ENCODE assay signal across 21 cellular contexts in the genomic region with DNA sequence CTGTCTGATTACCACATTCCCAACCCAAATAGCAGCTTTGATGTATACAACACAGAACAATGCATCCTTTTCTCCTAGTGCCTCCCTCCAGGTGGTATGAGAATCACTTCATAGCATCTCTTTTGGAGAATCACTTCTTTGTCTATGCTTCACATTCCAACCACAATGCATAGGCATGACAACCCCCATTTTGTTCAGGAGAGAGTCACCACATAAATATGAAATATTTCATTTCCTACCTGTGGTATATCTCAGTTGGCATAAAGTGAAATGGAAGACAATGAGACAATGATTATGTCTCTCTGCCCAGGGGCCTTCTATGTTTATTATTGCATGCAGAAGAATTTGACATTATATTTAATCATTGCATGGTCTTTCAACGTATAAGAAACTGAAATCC.
"Had no signal": no experiment of that assay in that cellular context is flagged by ENCODE, and none has a peak within 500 bp of the region (broad histone marks: within the 10 kb centered on the region; RNA-seq: fewer than 3 reads in every experiment).

No MANE protein-coding gene starts in this region.

- H3K36me3 ChIP-seq: neutrophil, pancreas, suprapubic skin had no signal

- H3K9me3 ChIP-seq: neutrophil, pancreas, suprapubic skin had no signal

- ATAC-seq: activated CD4-positive, alpha-beta T cell treated with anti-CD3 and anti-CD28 coated beads for 36 hours; esophagus mucosa; natural killer cell treated with Interleukin-12 subunit alpha and Interleukin-12 subunit beta and Interleukin-15 and Interleukin-18, amount 100 ng/mL, for 72 hours; pancreas; right cardiac atrium; stimulated activated naive CD8-positive, alpha-beta T cell treated with anti-CD3 and anti-CD28 coated beads, Interleukin-15, amount 100 ng/mL, for 72 hours had no signal

- H3K36me3 Mint-ChIP-seq: activated naive CD8-positive, alpha-beta T cell treated with anti-CD3 and anti-CD28 coated beads, Interleukin-2, amount 10 ng/mL, durations not matched to agents 7 days and 5 days; memory B cell; natural killer cell treated with Interleukin-12 subunit alpha and Interleukin-12 subunit beta and Interleukin-15 and Interleukin-18, amount 100 ng/mL, for 72 hours had no signal

- FAIRE-seq: frontal cortex, pancreas had no signal

- H3K4me3 ChIP-seq: hepatocyte, pancreas, suprapubic skin had no signal

- H3K27me3 ChIP-seq: hepatocyte, neutrophil, pancreas, suprapubic skin had no signal

- DNase-seq: activated CD4-positive, alpha-beta T cell treated with anti-CD3 and anti-CD28 coated beads for 36 hours; activated CD4-positive, alpha-beta T cell treated with anti-CD3 and anti-CD28 coated beads, Interleukin-2, amount 50 U/mL, for 48 hours; activated naive CD4-positive, alpha-beta T cell treated with Interleukin-2 at 50 U/mL for 16 hours; activated naive CD8-positive, alpha-beta T cell treated with anti-CD3 and anti-CD28 coated beads, Interleukin-2, amount 10 ng/mL, durations not matched to agents 7 days and 5 days; activated T-cell treated with anti-CD3 and anti-CD28 coated beads, Interleukin-2, amount 50 U/mL, for 48 hours; amniotic stem cell; effector CD8-positive, alpha-beta T cell; glutamatergic neuron; pancreas; right cardiac atrium; stimulated activated CD4-positive, alpha-beta T cell treated with anti-CD3 and anti-CD28 coated beads, Interleukin-4, amount 100 ng/mL, for 24 hours; stimulated activated naive CD8-positive, alpha-beta T cell treated with anti-CD3 and anti-CD28 coated beads, Interleukin-15, amount 100 ng/mL, for 72 hours; T-helper 9 cell had no signal

- H3K4me1 ChIP-seq: suprapubic skin had no signal

- H3K4me1 Mint-ChIP-seq: activated CD4-positive, alpha-beta T cell treated with anti-CD3 and anti-CD28 coated beads for 36 hours; activated naive CD8-positive, alpha-beta T cell treated with anti-CD3 and anti-CD28 coated beads, Interleukin-2, amount 10 ng/mL, durations not matched to agents 7 days and 5 days; memory B cell; stimulated activated naive CD8-positive, alpha-beta T cell treated with anti-CD3 and anti-CD28 coated beads, Interleukin-15, amount 100 ng/mL, for 72 hours had no signal

- H3K4me3 Mint-ChIP-seq: activated CD4-positive, alpha-beta T cell treated with anti-CD3 and anti-CD28 coated beads for 36 hours; activated naive CD8-positive, alpha-beta T cell treated with anti-CD3 and anti-CD28 coated beads, Interleukin-2, amount 10 ng/mL, durations not matched to agents 7 days and 5 days; dendritic cell treated with granulocyte-macrophage colony-stimulating factor and Interleukin-4, amounts not matched to agents 40 ng/mL and 50 ng/mL, for 4 days; memory B cell; natural killer cell treated with Interleukin-12 subunit alpha and Interleukin-12 subunit beta and Interleukin-15 and Interleukin-18, amount 100 ng/mL, for 72 hours; stimulated activated naive CD8-positive, alpha-beta T cell treated with anti-CD3 and anti-CD28 coated beads, Interleukin-15, amount 100 ng/mL, for 72 hours had no signal

- H3K27ac ChIP-seq: hepatocyte, neutrophil, pancreas, suprapubic skin had no signal

- H3K9me3 Mint-ChIP-seq: dendritic cell treated with granulocyte-macrophage colony-stimulating factor and Interleukin-4, amounts not matched to agents 40 ng/mL and 50 ng/mL, for 4 days had no signal

- H3K27me3 Mint-ChIP-seq: activated CD4-positive, alpha-beta T cell treated with anti-CD3 and anti-CD28 coated beads for 36 hours; activated naive CD8-positive, alpha-beta T cell treated with anti-CD3 and anti-CD28 coated beads, Interleukin-2, amount 10 ng/mL, durations not matched to agents 7 days and 5 days; dendritic cell treated with granulocyte-macrophage colony-stimulating factor and Interleukin-4, amounts not matched to agents 40 ng/mL and 50 ng/mL, for 4 days; memory B cell; natural killer cell treated with Interleukin-12 subunit alpha and Interleukin-12 subunit beta and Interleukin-15 and Interleukin-18, amount 100 ng/mL, for 72 hours; stimulated activated naive CD8-positive, alpha-beta T cell treated with anti-CD3 and anti-CD28 coated beads, Interleukin-15, amount 100 ng/mL, for 72 hours had no signal

- H3K27ac Mint-ChIP-seq: activated CD4-positive, alpha-beta T cell treated with anti-CD3 and anti-CD28 coated beads for 36 hours; activated naive CD8-positive, alpha-beta T cell treated with anti-CD3 and anti-CD28 coated beads, Interleukin-2, amount 10 ng/mL, durations not matched to agents 7 days and 5 days; dendritic cell treated with granulocyte-macrophage colony-stimulating factor and Interleukin-4, amounts not matched to agents 40 ng/mL and 50 ng/mL, for 4 days; memory B cell; natural killer cell treated with Interleukin-12 subunit alpha and Interleukin-12 subunit beta and Interleukin-15 and Interleukin-18, amount 100 ng/mL, for 72 hours; stimulated activated naive CD8-positive, alpha-beta T cell treated with anti-CD3 and anti-CD28 coated beads, Interleukin-15, amount 100 ng/mL, for 72 hours had no signal
